In genomic region chr20:46559001-46559400, GRCh38 we compare ENCODE assay signal across 1 cellular context.
TF ChIP-seq lines count a peak whose summit lies in the region.

No MANE protein-coding gene starts in this region.

TF ChIP-seq in HepG2, 621 proteins besides CTCF, POLR2A, EP300 and RAD21 (continued from another document):
- TF ChIP-seq KIAA2018 (CRISPR knock-in tag; IDR thresholded peaks at IDR 0.05; ENCODE audit: borderline replicate concordance) (no peak), HMGA1 (CRISPR knock-in tag; conservative IDR thresholded peaks at IDR 0.05) (no peak), ZNF746 (CRISPR knock-in tag; IDR thresholded peaks at IDR 0.05) (no peak), PCBP2 (optimal IDR thresholded peaks at IDR 0.05; ENCODE audit: low read depth, low read length, poor library complexity, severe bottlenecking) (no peak), RXRA (CRISPR knock-in tag; IDR thresholded peaks at IDR 0.05) (0 out of 2 replicates have a peak, but pooled peaks have one; percentile 2), ZBTB26 (CRISPR knock-in tag; IDR thresholded peaks at IDR 0.05; ENCODE audit: borderline replicate concordance) (0 out of 2 replicates have a peak, but pooled peaks have one; percentile 6), PRDM15 (CRISPR knock-in tag; IDR thresholded peaks at IDR 0.05) (no peak), HNF4G (IDR thresholded peaks at IDR 0.05; ENCODE audit: borderline replicate concordance, low read depth, low read length) (no peak), HNF4G (CRISPR knock-in tag; IDR thresholded peaks at IDR 0.05; ENCODE audit: borderline replicate concordance, low read depth) (0 out of 2 replicates have a peak, but pooled peaks have one; percentile 9)
TF ChIP-seq in HepG2: peak in this region for 5.
